ENCODE assay signal across 8 cellular contexts in the genomic region with DNA sequence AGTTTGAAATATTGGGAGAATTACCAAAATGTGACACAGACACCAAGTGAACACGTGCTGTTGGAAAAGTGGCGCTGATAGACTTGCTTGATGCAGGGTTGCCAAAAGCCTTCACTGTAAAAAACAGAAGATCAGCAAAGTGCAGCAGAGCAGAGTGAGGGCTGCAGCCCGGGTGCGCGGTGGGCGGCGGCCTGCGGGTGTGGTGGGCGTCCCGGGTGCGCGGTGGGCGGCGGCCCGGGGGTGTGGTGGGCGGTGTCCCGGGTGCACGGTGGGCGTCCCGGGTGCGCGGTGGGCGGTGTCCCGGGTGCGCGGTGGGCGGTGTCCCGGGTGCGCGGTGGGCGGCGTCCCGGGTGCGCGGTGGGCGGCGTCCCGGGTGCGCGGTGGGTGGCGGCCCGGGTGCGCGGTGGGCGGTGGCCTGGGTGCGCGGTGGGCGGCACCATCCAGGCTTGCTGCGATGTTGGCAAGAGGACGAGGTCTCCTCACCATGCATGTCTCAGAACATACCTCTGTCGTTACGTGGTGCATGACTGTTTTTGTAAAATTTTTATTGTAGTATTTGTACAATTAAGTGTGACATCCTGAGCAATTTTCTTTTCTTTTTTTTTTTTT. TPM values are rescaled to one million over a fixed set of nuclear protein-coding genes. Genes with fewer than 3 reads are reported as not detected.
DNase-seq lines count a peak whose midpoint lies in the region; ATAC-seq lines count a peak whose summit lies in the region.

No MANE protein-coding gene starts in this region.

- peak; percentile 98 for DNase-seq in AG08396 (ENCODE audit: low spot score)
- peak; percentile 33 for DNase-seq in LHCN-M2 (ENCODE audit: low read depth)
- peak; percentile 76 for DNase-seq in activated effector memory CD4-positive, alpha-beta T cell treated with anti-CD3 and anti-CD28 coated beads, Interleukin-2, amount 50 U/mL, for 16 hours
- DNase-seq in kidney tubule cell (ENCODE audit: low spot score), result peak; percentile 50
- DNase-seq in cerebellum (ENCODE audit: low spot score), result no peak
- DNase-seq in globus pallidus (ENCODE audit: low spot score), result no peak

- no peak for ATAC-seq in GM21528 (IDR thresholded peaks at IDR 0.05; ENCODE audit: low FRiP score, unreplicated experiment)
- ATAC-seq in HG02759 (IDR thresholded peaks at IDR 0.05; ENCODE audit: unreplicated experiment), result no peak

RNA-seq across cellular contexts. Expression of gene TEX22, which starts 34.1 kb away (rescaled TPM):
- total RNA-seq in LHCN-M2 (2014; rRNA removed), result 0.06 TPM in 1 of 2 replicates, not detected in the other
- 0.38 TPM for polyA plus RNA-seq in LHCN-M2 (2012)
- 1.4 TPM for total RNA-seq in cerebellum

RNA-seq across cellular contexts. Expression of gene PACS2, which starts 49.7 kb away (rescaled TPM):
- total RNA-seq in LHCN-M2 (2014; rRNA removed) (39.6 and 45.3 TPM in 2 replicates), cerebellum (97.4 TPM)
- 38.8 TPM for polyA plus RNA-seq in LHCN-M2 (2012)

RNA-seq across cellular contexts. Expression of gene MTA1, which starts 55.4 kb away (rescaled TPM):
- total RNA-seq in LHCN-M2 (2014; rRNA removed) (46.7 and 47.9 TPM in 2 replicates), cerebellum (58.1 TPM)
- 37.4 TPM for polyA plus RNA-seq in LHCN-M2 (2012)

Comparison
In these comparisons a context has a peak if more than half of its experiments do, and no peak if none do; other contexts are left out.
1. DNase-seq: peak in AG08396 (single experiment), LHCN-M2 (single experiment), activated effector memory CD4-positive, alpha-beta T cell treated with anti-CD3 and anti-CD28 coated beads, Interleukin-2, amount 50 U/mL, for 16 hours (single experiment) and kidney tubule cell (single experiment); none in cerebellum (single experiment) and globus pallidus (single experiment).